Comparison of ENCODE assay signal across 8 cellular contexts in genomic region chr20:7926767-7927166, GRCh38. TPM values are rescaled to one million over a fixed set of nuclear protein-coding genes. Genes with fewer than 3 reads are reported as not detected.
DNase-seq lines count a peak whose midpoint lies in the region; ATAC-seq, FAIRE-seq and TF ChIP-seq lines count a peak whose summit lies in the region.

No MANE protein-coding gene starts in this region.

- no peak overlapping the region for H2BK5ac ChIP-seq in mesendoderm (ENCODE audit: low read length)

- H3K79me2 ChIP-seq in Karpas-422 (ENCODE audit: low read length) (no peaks in the 10 kb centered on the region), mesendoderm (ENCODE audit: control insufficient read depth, insufficient read depth, low read length) (no peaks in the 10 kb centered on the region)

- H3K4me1 ChIP-seq in Karpas-422 (ENCODE audit: low read length) (peaks cover 4% of the 10 kb centered on the region; the same call in 1 of the 2 replicates), body of pancreas (no peaks in the 10 kb centered on the region), mesendoderm (ENCODE audit: control insufficient read depth, low read depth, low read length) (no peaks in the 10 kb centered on the region)

- H2AK5ac ChIP-seq in mesendoderm (ENCODE audit: low read length), result no peak overlapping the region

- no peak for ATAC-seq in body of pancreas
- no peak for ATAC-seq in GM21447 (IDR thresholded peaks at IDR 0.05; ENCODE audit: unreplicated experiment)

- H3K36me3 ChIP-seq in Karpas-422 (ENCODE audit: insufficient read depth, low read length) (no peaks in the 10 kb centered on the region), body of pancreas (replicated peaks in 1 of 2; ENCODE audit: insufficient read depth in 1 of 2, low read depth in 2 of 2) (no peaks in the 10 kb centered on the region), mesendoderm (ENCODE audit: control insufficient read depth, insufficient read depth, low read length) (no peaks in the 10 kb centered on the region)

- H3K4me3 ChIP-seq in Karpas-422 (ENCODE audit: low read length), result no peak overlapping the region
- H3K4me3 ChIP-seq in body of pancreas, result no peak overlapping the region
- no peak overlapping the region for H3K4me3 ChIP-seq in mesendoderm (ENCODE audit: low read length)

- H2AFZ ChIP-seq in Karpas-422 (ENCODE audit: low read length), result no peak overlapping the region

- no peak overlapping the region for H3K23ac ChIP-seq in mesendoderm (ENCODE audit: low read length)

- H4K5ac ChIP-seq in mesendoderm (ENCODE audit: low read length), result no peak overlapping the region

- H3K27ac ChIP-seq in Karpas-422 (ENCODE audit: low read length), result no peak overlapping the region
- H3K27ac ChIP-seq in body of pancreas, result no peak overlapping the region
- H3K27ac ChIP-seq in mesendoderm (ENCODE audit: low read depth, low read length), result no peak overlapping the region

- TF ChIP-seq CTCF in D721Med (IDR thresholded peaks at IDR 0.05; ENCODE audit: insufficient read depth, missing control alignments) (peak; percentile 56), body of pancreas (IDR thresholded peaks at IDR 0.05) (peak in 5 of 7 experiments; percentile 18 to 36 (median 33))

- H3K18ac ChIP-seq in mesendoderm (ENCODE audit: low read length), result no peak overlapping the region

- no peak overlapping the region for H4K8ac ChIP-seq in mesendoderm (ENCODE audit: low read depth, low read length)

- intact Hi-C loops in body of pancreas (cut with DNase I), result no loop called here

- H3K9ac ChIP-seq in Karpas-422 (ENCODE audit: low read length) (no peak overlapping the region), mesendoderm (ENCODE audit: low read length) (no peak overlapping the region)

- H2BK120ac ChIP-seq in mesendoderm (ENCODE audit: low read depth, low read length), result no peak overlapping the region

- DNase-seq in D721Med (ENCODE audit: insufficient read length, low spot score) (no peak), Karpas-422 (peak; percentile 45), body of pancreas (peak in 1 of 4 donors; percentile 9), mesendoderm (peak; percentile 18), 8988T (no peak), NCI-H1048 (lab: John Stamatoyannopoulos, UW) (no peak)
- DNase-seq in activated effector memory CD4-positive, alpha-beta T cell treated with Interleukin-2 at 50 U/mL for 16 hours, result no peak

- WGBS in body of pancreas, 2 donors, result 24 to 26% methylated on average over 1 of the region's 1 CpG
- WGBS in mesendoderm (ENCODE audit: extremely low coverage, insufficient coverage, low lambda C conversion rate), result no CpG with 5 or more reads among the region's 1 CpG

- H3K4me2 ChIP-seq in Karpas-422 (ENCODE audit: low read depth, low read length, poor library complexity, severe bottlenecking) (no peak overlapping the region), mesendoderm (ENCODE audit: low read length) (no peak overlapping the region)

- H3K79me1 ChIP-seq in mesendoderm (ENCODE audit: low read length), result no peaks in the 10 kb centered on the region

- H3K56ac ChIP-seq in mesendoderm (ENCODE audit: low read length), result no peak overlapping the region

- H3K4ac ChIP-seq in mesendoderm (ENCODE audit: low read depth, low read length), result no peak overlapping the region

- H4K20me1 ChIP-seq in Karpas-422 (ENCODE audit: insufficient read depth, low read depth, low read length), result no peaks in the 10 kb centered on the region

- no peaks in the 10 kb centered on the region; the same call in 1 of the 2 replicates for H3K9me2 ChIP-seq in Karpas-422 (replicated peaks; ENCODE audit: insufficient read depth, low read length)

- no peak for FAIRE-seq in D721Med (lab: Jason Lieb, UNC)

- TF ChIP-seq POLR2A in body of pancreas (IDR thresholded peaks at IDR 0.05), result no peak

- H3K27me3 ChIP-seq in Karpas-422 (ENCODE audit: low read length), result no peaks in the 10 kb centered on the region
- no peaks in the 10 kb centered on the region for H3K27me3 ChIP-seq in body of pancreas
- no peaks in the 10 kb centered on the region for H3K27me3 ChIP-seq in mesendoderm (ENCODE audit: insufficient read depth, low read length, poor library complexity)

- no peak overlapping the region for H2BK15ac ChIP-seq in mesendoderm (replicated peaks; ENCODE audit: low read depth)

- no peaks in the 10 kb centered on the region for H3K9me3 ChIP-seq in Karpas-422 (ENCODE audit: low read length)
- no peaks in the 10 kb centered on the region for H3K9me3 ChIP-seq in body of pancreas

RNA-seq across cellular contexts. Expression of gene HAO1, which starts 13.5 kb away (rescaled TPM):
- not detected in 2 replicates for total RNA-seq in Karpas-422 (2014; rRNA removed; shearing (Covaris generic); ENCODE audit: low replicate concordance)
- not detected for total RNA-seq in body of pancreas
- not detected for polyA plus RNA-seq in mesendoderm (2013, experiment 1 of 2)
- polyA plus RNA-seq in mesendoderm (2013, experiment 2 of 2), result not detected

Comparison
In these comparisons a context has a peak if more than half of its experiments do, and no peak if none do; other contexts are left out.
1. DNase-seq: peak in Karpas-422 (single experiment) and mesendoderm (single experiment); none in D721Med (single experiment), 8988T (single experiment), activated effector memory CD4-positive, alpha-beta T cell treated with Interleukin-2 at 50 U/mL for 16 hours (single experiment) and NCI-H1048 (single experiment).